In the genomic region with DNA sequence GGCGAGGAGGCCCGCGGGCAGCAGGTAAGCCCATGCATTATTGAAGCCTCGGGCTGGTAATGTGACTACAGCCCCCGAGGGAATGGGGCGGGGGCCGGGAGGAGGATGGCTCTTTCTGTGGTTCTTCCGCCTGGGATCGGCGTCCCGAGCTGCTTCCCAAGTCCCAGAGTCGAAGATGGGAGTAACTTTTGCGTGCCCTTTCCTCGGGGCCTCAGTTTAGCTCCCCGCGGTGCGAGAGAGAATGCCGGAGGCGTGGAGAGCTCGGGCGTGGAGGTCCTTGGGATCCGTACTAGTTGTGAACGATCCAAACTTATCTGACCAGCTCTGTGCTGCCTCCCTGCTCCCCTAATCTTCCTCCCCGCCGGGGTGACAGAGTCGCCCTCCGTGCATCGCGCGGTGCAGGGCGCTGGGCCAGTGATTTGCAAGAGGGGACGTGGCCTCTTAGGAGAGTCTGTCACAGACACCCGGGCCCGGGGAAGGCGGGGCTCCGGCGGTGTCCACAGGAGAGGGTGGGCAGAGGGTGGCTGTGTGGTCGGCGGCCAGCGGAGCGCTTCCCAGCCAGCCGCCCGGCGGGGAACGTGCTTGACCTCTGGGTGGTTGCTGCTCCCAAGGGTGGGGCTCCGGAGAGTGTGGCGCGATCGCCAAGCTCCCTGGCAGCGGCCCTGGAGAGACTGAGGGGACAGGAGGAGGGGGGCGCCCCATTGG, we compare ENCODE assay signal across 8 cellular contexts. TPM values are rescaled to one million over a fixed set of nuclear protein-coding genes. Genes with fewer than 3 reads are reported as not detected.
DNase-seq lines count a peak whose midpoint lies in the region; ATAC-seq and TF ChIP-seq lines count a peak whose summit lies in the region.

No MANE protein-coding gene starts in this region.

- peak overlapping the region; percentile 82 for H3K4me2 ChIP-seq in GM23338

- H3K9me3 Mint-ChIP-seq in GM23338 = no peaks in the 10 kb centered on the region

- peak overlapping the region; percentile 83 for H3K27ac ChIP-seq in GM23338 (ENCODE audit: low read depth)
- H3K27ac ChIP-seq in esophagus muscularis mucosa (replicated peaks in 1 of 4) = peak overlapping the region; percentile 91 to 97 (median 96)
- peak overlapping the region; percentile 93 to 97 for H3K27ac ChIP-seq in testis

- peaks cover 4% of the 10 kb centered on the region; the same call in 2 of the 3 replicates for H3K36me3 Mint-ChIP-seq in GM23338 (ENCODE audit: low read depth)

- H4K20me1 ChIP-seq in GM23338 (replicated peaks; ENCODE audit: insufficient read depth) = 0 out of 2 replicates have a peak, but pooled peaks cover 6% of the 10 kb centered on the region

- no peaks in the 10 kb centered on the region for H3K9me2 ChIP-seq in GM23338 (ENCODE audit: insufficient read depth)

- peak; percentile 41 for ATAC-seq in GM23338

- intact Hi-C loops in esophagus muscularis mucosa (cut with DNase I) = loop anchor here (2.0 to 5.0 kb wide), 3 partner anchors 69 to 196 kb away; no protein-coding TSS in a partner anchor
- intact Hi-C loops in testis (cut with DNase I; ENCODE audit: low total_unique reads) = no loop called here

- H3K27ac Mint-ChIP-seq in GM23338 = no peak overlapping the region; the same call in 1 of the 2 replicates

- no peak for TF ChIP-seq EP300 in esophagus muscularis mucosa (IDR thresholded peaks at IDR 0.05)

- H3K27me3 ChIP-seq in GM23338 (ENCODE audit: insufficient read depth) (peaks cover 33% of the 10 kb centered on the region), esophagus muscularis mucosa (no peaks in the 10 kb centered on the region), testis (no peaks in the 10 kb centered on the region)

- no peaks in the 10 kb centered on the region for H3K9me3 ChIP-seq in esophagus muscularis mucosa
- H3K9me3 ChIP-seq in testis = no peaks in the 10 kb centered on the region

- no peaks in the 10 kb centered on the region for H3K36me3 ChIP-seq in GM23338 (ENCODE audit: insufficient read depth)
- H3K36me3 ChIP-seq in esophagus muscularis mucosa = no peaks in the 10 kb centered on the region
- H3K36me3 ChIP-seq in testis (ENCODE audit: low read depth, missing control alignments) = no peaks in the 10 kb centered on the region

- 0% methylated on average over 15 of the region's 51 CpGs for WGBS in esophagus muscularis mucosa
- WGBS in testis, 2 donors = 0% methylated on average over 34 to 46 of the region's 51 CpGs

- H3K4me3 ChIP-seq in GM23338 = peak overlapping the region; percentile 80
- H3K4me3 ChIP-seq in esophagus muscularis mucosa = peak overlapping the region; percentile 76 to 93 (median 88)
- peak overlapping the region; percentile 80 to 94 for H3K4me3 ChIP-seq in testis

- peaks cover 36% of the 10 kb centered on the region for H3K79me2 ChIP-seq in GM23338 (replicated peaks; ENCODE audit: insufficient read depth)

- H2AFZ ChIP-seq in GM23338 = peak overlapping the region; percentile 58; the same call in 1 of the 2 replicates

- H3F3A ChIP-seq in GM23338 (replicated peaks; ENCODE audit: low read depth) = 0 out of 2 replicates have a peak, but pooled peaks cover 3% of the 10 kb centered on the region

- peaks cover 20% of the 10 kb centered on the region for H3K4me1 Mint-ChIP-seq in GM23338

- TF ChIP-seq CTCF in GM23338 (conservative IDR thresholded peaks at IDR 0.05; ENCODE audit: low read depth in 2 of 2) (no peak), esophagus muscularis mucosa (IDR thresholded peaks at IDR 0.05) (no peak), testis (IDR thresholded peaks at IDR 0.05) (no peak)

- H3K4me1 ChIP-seq in GM23338 (ENCODE audit: insufficient read depth) (peaks cover 21% of the 10 kb centered on the region), esophagus muscularis mucosa (peaks cover 14 to 24% (median 22%) of the 10 kb centered on the region in 4 donors), testis (no peaks in the 10 kb centered on the region)

- peaks cover 17% of the 10 kb centered on the region for H3K27me3 Mint-ChIP-seq in GM23338 (ENCODE audit: insufficient read depth, low read depth, poor library complexity)

- peak; percentile 72 for DNase-seq in ELR (ENCODE audit: low read depth)
- peak; percentile 65 for DNase-seq in GM23338 (ENCODE audit: low spot score)
- DNase-seq in NCI-H1105 treated with DMSO at 0.1 percent for 48 hours (lab: John Stamatoyannopoulos, UW) = peak; percentile 46
- DNase-seq in activated T-cell treated with anti-CD3 and anti-CD28 coated beads, Interleukin-2, amount 50 U/mL, for 1 hour = peak; percentile 50
- peak; percentile 93 for DNase-seq in esophagus muscularis mucosa (ENCODE audit: extremely low spot score)
- DNase-seq in mucosa of gallbladder (ENCODE audit: low spot score) = peak; percentile 45
- peak; percentile 74 for DNase-seq in testis
- no peak for DNase-seq in OCI-M2 (lab: John Stamatoyannopoulos, UW; ENCODE audit: unreplicated experiment)

- peak overlapping the region; percentile 96 for H3K4me3 Mint-ChIP-seq in GM23338

- TF ChIP-seq POLR2A in esophagus muscularis mucosa (IDR thresholded peaks at IDR 0.05; ENCODE audit: low read depth) (peak; percentile 43), testis (IDR thresholded peaks at IDR 0.05) (no peak)

TF ChIP-seq in GM23338, 12 proteins besides CTCF, POLR2A, EP300 and RAD21 (continues in another document):
- TF ChIP-seq, protein P1, sequence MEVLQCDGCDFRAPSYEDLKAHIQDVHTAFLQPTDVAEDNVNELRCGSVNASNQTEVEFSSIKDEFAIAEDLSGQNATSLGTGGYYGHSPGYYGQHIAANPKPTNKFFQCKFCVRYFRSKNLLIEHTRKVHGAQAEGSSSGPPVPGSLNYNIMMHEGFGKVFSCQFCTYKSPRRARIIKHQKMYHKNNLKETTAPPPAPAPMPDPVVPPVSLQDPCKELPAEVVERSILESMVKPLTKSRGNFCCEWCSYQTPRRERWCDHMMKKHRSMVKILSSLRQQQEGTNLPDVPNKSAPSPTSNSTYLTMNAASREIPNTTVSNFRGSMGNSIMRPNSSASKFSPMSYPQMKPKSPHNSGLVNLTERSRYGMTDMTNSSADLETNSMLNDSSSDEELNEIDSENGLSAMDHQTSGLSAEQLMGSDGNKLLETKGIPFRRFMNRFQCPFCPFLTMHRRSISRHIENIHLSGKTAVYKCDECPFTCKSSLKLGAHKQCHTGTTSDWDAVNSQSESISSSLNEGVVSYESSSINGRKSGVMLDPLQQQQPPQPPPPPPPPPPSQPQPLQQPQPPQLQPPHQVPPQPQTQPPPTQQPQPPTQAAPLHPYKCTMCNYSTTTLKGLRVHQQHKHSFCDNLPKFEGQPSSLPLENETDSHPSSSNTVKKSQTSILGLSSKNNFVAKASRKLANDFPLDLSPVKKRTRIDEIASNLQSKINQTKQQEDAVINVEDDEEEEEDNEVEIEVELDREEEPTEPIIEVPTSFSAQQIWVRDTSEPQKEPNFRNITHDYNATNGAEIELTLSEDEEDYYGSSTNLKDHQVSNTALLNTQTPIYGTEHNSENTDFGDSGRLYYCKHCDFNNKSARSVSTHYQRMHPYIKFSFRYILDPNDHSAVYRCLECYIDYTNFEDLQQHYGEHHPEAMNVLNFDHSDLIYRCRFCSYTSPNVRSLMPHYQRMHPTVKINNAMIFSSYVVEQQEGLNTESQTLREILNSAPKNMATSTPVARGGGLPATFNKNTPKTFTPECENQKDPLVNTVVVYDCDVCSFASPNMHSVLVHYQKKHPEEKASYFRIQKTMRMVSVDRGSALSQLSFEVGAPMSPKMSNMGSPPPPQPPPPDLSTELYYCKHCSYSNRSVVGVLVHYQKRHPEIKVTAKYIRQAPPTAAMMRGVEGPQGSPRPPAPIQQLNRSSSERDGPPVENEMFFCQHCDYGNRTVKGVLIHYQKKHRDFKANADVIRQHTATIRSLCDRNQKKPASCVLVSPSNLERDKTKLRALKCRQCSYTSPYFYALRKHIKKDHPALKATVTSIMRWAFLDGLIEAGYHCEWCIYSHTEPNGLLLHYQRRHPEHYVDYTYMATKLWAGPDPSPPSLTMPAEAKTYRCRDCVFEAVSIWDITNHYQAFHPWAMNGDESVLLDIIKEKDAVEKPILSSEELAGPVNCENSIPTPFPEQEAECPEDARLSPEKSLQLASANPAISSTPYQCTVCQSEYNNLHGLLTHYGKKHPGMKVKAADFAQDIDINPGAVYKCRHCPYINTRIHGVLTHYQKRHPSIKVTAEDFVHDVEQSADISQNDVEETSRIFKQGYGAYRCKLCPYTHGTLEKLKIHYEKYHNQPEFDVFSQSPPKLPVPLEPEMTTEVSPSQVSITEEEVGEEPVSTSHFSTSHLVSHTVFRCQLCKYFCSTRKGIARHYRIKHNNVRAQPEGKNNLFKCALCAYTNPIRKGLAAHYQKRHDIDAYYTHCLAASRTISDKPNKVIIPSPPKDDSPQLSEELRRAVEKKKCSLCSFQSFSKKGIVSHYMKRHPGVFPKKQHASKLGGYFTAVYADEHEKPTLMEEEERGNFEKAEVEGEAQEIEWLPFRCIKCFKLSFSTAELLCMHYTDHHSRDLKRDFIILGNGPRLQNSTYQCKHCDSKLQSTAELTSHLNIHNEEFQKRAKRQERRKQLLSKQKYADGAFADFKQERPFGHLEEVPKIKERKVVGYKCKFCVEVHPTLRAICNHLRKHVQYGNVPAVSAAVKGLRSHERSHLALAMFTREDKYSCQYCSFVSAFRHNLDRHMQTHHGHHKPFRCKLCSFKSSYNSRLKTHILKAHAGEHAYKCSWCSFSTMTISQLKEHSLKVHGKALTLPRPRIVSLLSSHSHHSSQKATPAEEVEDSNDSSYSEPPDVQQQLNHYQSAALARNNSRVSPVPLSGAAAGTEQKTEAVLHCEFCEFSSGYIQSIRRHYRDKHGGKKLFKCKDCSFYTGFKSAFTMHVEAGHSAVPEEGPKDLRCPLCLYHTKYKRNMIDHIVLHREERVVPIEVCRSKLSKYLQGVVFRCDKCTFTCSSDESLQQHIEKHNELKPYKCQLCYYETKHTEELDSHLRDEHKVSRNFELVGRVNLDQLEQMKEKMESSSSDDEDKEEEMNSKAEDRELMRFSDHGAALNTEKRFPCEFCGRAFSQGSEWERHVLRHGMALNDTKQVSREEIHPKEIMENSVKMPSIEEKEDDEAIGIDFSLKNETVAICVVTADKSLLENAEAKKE (CRISPR knock-in tag; IDR thresholded peaks at IDR 0.05) = no peak
- no peak for TF ChIP-seq JUNB (IDR thresholded peaks at IDR 0.05; ENCODE audit: unreplicated experiment)
- no peak for TF ChIP-seq NANOG (IDR thresholded peaks at IDR 0.05; ENCODE audit: borderline replicate concordance)
- TF ChIP-seq ZNF331 (CRISPR knock-in tag; IDR thresholded peaks at IDR 0.05; ENCODE audit: low read depth) = no peak
- no peak for TF ChIP-seq EZH2phosphoT487 (IDR thresholded peaks at IDR 0.05; ENCODE audit: unreplicated experiment)
- no peak for TF ChIP-seq CREB1 (CRISPR knock-in tag; IDR thresholded peaks at IDR 0.05; ENCODE audit: low read depth)
- TF ChIP-seq ZNF114 (CRISPR knock-in tag; IDR thresholded peaks at IDR 0.05) = no peak

RNA-seq across cellular contexts. Expression of gene UTRN, which starts 0.8 kb away (rescaled TPM):
- total RNA-seq in GM23338 (2014; rRNA removed; shearing (Covaris generic)) = 86.8 and 121 TPM in 2 replicates
- polyA plus RNA-seq in GM23338 (2016; fragmentation: Nextera tagmentation; extraction: Ambion mirVana) (34.8 and 53.9 TPM in 2 replicates), testis (ENCODE audit: insufficient read depth, low read depth, low replicate concordance) (109 TPM)
- total RNA-seq in esophagus muscularis mucosa (100 to 1,000 TPM in 3 of 4 donors, 10 to 100 TPM in 1; 98.6 to 112 (median 102) TPM), mucosa of gallbladder (107 TPM), testis (100 to 1,000 TPM; 118 to 127 TPM)
